Comparison of ENCODE assay signal across 2 cellular contexts in genomic region chr17:57499648-57500049, GRCh38.
TF ChIP-seq lines count a peak whose summit lies in the region.

No MANE protein-coding gene starts in this region.

TF ChIP-seq in A549, 52 proteins besides CTCF, POLR2A, EP300 and RAD21 (continued from another document):
- TF ChIP-seq ELK1 (IDR thresholded peaks at IDR 0.05; ENCODE audit: low read depth, low read length) (no peak), CHD4 (IDR thresholded peaks at IDR 0.05; ENCODE audit: borderline replicate concordance) (no peak), SMC3 (IDR thresholded peaks at IDR 0.05) (no peak), HDAC2 (IDR thresholded peaks at IDR 0.05) (no peak), HMGXB4 (CRISPR knock-in tag; IDR thresholded peaks at IDR 0.05; ENCODE audit: borderline replicate concordance) (no peak), ATOH8 (CRISPR knock-in tag; IDR thresholded peaks at IDR 0.05; ENCODE audit: low read depth) (no peak), ZSCAN20 (CRISPR knock-in tag; IDR thresholded peaks at IDR 0.05) (no peak), NPAS2 (CRISPR knock-in tag; IDR thresholded peaks at IDR 0.05; ENCODE audit: borderline replicate concordance) (no peak), HOXB5 (CRISPR knock-in tag; IDR thresholded peaks at IDR 0.05) (no peak), MAFK (IDR thresholded peaks at IDR 0.05; ENCODE audit: partially characterized antibody) (no peak), CEBPB (IDR thresholded peaks at IDR 0.05) (no peak)

TF ChIP-seq in H1, 55 proteins besides CTCF, POLR2A, EP300 and RAD21 (continued from another document):
- TF ChIP-seq MAX (IDR thresholded peaks at IDR 0.05): peak; percentile 31; the same call in 1 of the 2 replicates
- TF ChIP-seq CHD7 (IDR thresholded peaks at IDR 0.05; ENCODE audit: insufficient replicate concordance, low read length): no peak
